9 cellular contexts compared by ENCODE assay signal in genomic region chr16:87963400-87963799, GRCh38. TPM values are rescaled to one million over a fixed set of nuclear protein-coding genes. Genes with fewer than 3 reads are reported as not detected.
DNase-seq lines count a peak whose midpoint lies in the region; ATAC-seq and TF ChIP-seq lines count a peak whose summit lies in the region.
"Had no signal": no experiment of that assay in that cellular context is flagged by ENCODE, and none has a peak within 500 bp of the region (broad histone marks: within the 10 kb centered on the region; RNA-seq: fewer than 3 reads in every experiment).

No MANE protein-coding gene starts in this region.

- peaks cover 75% of the 10 kb centered on the region for H3K4me1 Mint-ChIP-seq in activated naive CD4-positive, alpha-beta T cell treated with anti-CD3 and anti-CD28 coated beads, Interleukin-2, amount 10 ng/mL, durations not matched to agents 7 days and 5 days

- no peaks in the 10 kb centered on the region for H3K27me3 ChIP-seq in lower lobe of right lung (ENCODE audit: low read depth)
- no peaks in the 10 kb centered on the region for H3K27me3 ChIP-seq in stomach

- intact Hi-C loops in lower lobe of right lung (cut with DNase I) (no loop called here), stomach (cut with DNase I; ENCODE audit: low total_unique reads) (no loop called here)

- 70 to 80% (median 79%) methylated on average over 9 of the region's 9 CpGs for WGBS in stomach, 5 donors

- H3K4me3 ChIP-seq in lower lobe of right lung: no peak overlapping the region
- no peak overlapping the region for H3K4me3 ChIP-seq in stomach
- H3K4me3 ChIP-seq: PC-9 had no signal

- H3K9me3 ChIP-seq in lower lobe of right lung: no peaks in the 10 kb centered on the region
- H3K9me3 ChIP-seq in stomach: no peaks in the 10 kb centered on the region

- H3K36me3 Mint-ChIP-seq in activated naive CD4-positive, alpha-beta T cell treated with anti-CD3 and anti-CD28 coated beads, Interleukin-2, amount 10 ng/mL, durations not matched to agents 7 days and 5 days: peaks cover 14% of the 10 kb centered on the region

- H3K4me3 Mint-ChIP-seq in activated naive CD4-positive, alpha-beta T cell treated with anti-CD3 and anti-CD28 coated beads, Interleukin-2, amount 10 ng/mL, durations not matched to agents 7 days and 5 days: no peak overlapping the region

- CTCF ChIA-PET in RWPE1 (lab: Yijun Ruan, JAX): interaction anchor here (0.9 to 1.0 kb wide), 2 partner anchors 10 to 473 kb away, joined by 3 to 4 read pairs; no protein-coding TSS in a partner anchor
- CTCF ChIA-PET in activated naive CD4-positive, alpha-beta T cell treated with anti-CD3 and anti-CD28 coated beads, Interleukin-2, amount 10 ng/mL, durations not matched to agents 7 days and 5 days (lab: Charles Lee): interaction anchor here (1.2 kb wide), 1 partner anchor 10 kb away, joined by 4 read pairs; no protein-coding TSS in a partner anchor

- no peaks in the 10 kb centered on the region for H3K9me3 Mint-ChIP-seq in activated naive CD4-positive, alpha-beta T cell treated with anti-CD3 and anti-CD28 coated beads, Interleukin-2, amount 10 ng/mL, durations not matched to agents 7 days and 5 days

- no peaks in the 10 kb centered on the region for H3K27me3 Mint-ChIP-seq in activated naive CD4-positive, alpha-beta T cell treated with anti-CD3 and anti-CD28 coated beads, Interleukin-2, amount 10 ng/mL, durations not matched to agents 7 days and 5 days

- TF ChIP-seq CTCF in RWPE1 (conservative IDR thresholded peaks at IDR 0.05; ENCODE audit: low read depth): no peak
- no peak for TF ChIP-seq CTCF in lower lobe of right lung (IDR thresholded peaks at IDR 0.05)
- TF ChIP-seq CTCF in stomach (IDR thresholded peaks at IDR 0.05): no peak

- peaks cover 3% of the 10 kb centered on the region for H3K36me3 ChIP-seq in lower lobe of right lung
- no peaks in the 10 kb centered on the region for H3K36me3 ChIP-seq in stomach

- DNase-seq in RWPE1 (ENCODE audit: low spot score): peak; percentile 75
- peak; percentile 70 for DNase-seq in activated naive CD4-positive, alpha-beta T cell treated with anti-CD3 and anti-CD28 coated beads, Interleukin-2, amount 10 ng/mL, durations not matched to agents 7 days and 5 days
- DNase-seq in lower lobe of right lung: no peak
- no peak for DNase-seq in stomach
- no peak for DNase-seq in NCI-H2107 (lab: John Stamatoyannopoulos, UW)
- no peak for DNase-seq in NCI-H446 (lab: John Stamatoyannopoulos, UW)
- no peak for DNase-seq in NCI-H524 treated with DMSO at 0.1 percent for 48 hours (lab: John Stamatoyannopoulos, UW)
- no peak for DNase-seq in GM19238 (ENCODE audit: insufficient read length, low spot score)

- POLR2A ChIA-PET in RWPE1 (lab: Yijun Ruan, JAX; ENCODE audit: low non-redundant PET): no interaction called here

- TF ChIP-seq EP300 in stomach (IDR thresholded peaks at IDR 0.05): no peak

- ATAC-seq in lower lobe of right lung: no peak

- H3K4me1 ChIP-seq in lower lobe of right lung (peaks cover 22% of the 10 kb centered on the region), stomach (peaks cover 19 to 61% (median 29%) of the 10 kb centered on the region in 4 donors)

- peak overlapping the region; percentile 86 for H3K27ac Mint-ChIP-seq in activated naive CD4-positive, alpha-beta T cell treated with anti-CD3 and anti-CD28 coated beads, Interleukin-2, amount 10 ng/mL, durations not matched to agents 7 days and 5 days

- TF ChIP-seq POLR2A in stomach (IDR thresholded peaks at IDR 0.05): no peak

- peak overlapping the region; percentile 49 for H3K27ac ChIP-seq in RWPE1
- H3K27ac ChIP-seq in lower lobe of right lung: peak overlapping the region; percentile 34
- H3K27ac ChIP-seq in stomach: peak overlapping the region in 4 of 5 donors; percentile 3 to 77 (median 40)
- H3K27ac ChIP-seq: PC-9 had no signal

RNA-seq across cellular contexts. Expression of gene BANP, which starts 12.2 kb away (rescaled TPM):
- 29.7 TPM for total RNA-seq in lower lobe of right lung
- total RNA-seq in stomach: 100 to 1,000 TPM in 1 of 5 donors, 10 to 100 TPM in 4; 17.4 to 144 (median 71.2) TPM
- 10 to 100 TPM in 1 of 3 donors, 1 to 10 TPM in 2; 6.0 to 10.3 (median 7.5) TPM for polyA plus RNA-seq in stomach

RNA-seq across cellular contexts. Expression of gene CA5A, which starts 27.1 kb away (rescaled TPM):
- 0.06 TPM for total RNA-seq in lower lobe of right lung
- not detected for total RNA-seq in stomach
- not detected for polyA plus RNA-seq in stomach

Comparison
In these comparisons a context has a peak if more than half of its experiments do, and no peak if none do; other contexts are left out.
1. DNase-seq: peak in RWPE1 (single experiment) and activated naive CD4-positive, alpha-beta T cell treated with anti-CD3 and anti-CD28 coated beads, Interleukin-2, amount 10 ng/mL, durations not matched to agents 7 days and 5 days (single experiment); none in lower lobe of right lung (single experiment), stomach (single experiment), NCI-H2107 (single experiment), NCI-H446 (0 of 2), NCI-H524 treated with DMSO at 0.1 percent for 48 hours (single experiment) and GM19238 (single experiment).
2. Peak in every context shown above with its lines, with median percentiles within 50 percentile points of each other: H3K27ac ChIP-seq.